9 cellular contexts compared by ENCODE assay signal in genomic region chr15:78930577-78931388, GRCh38. TPM values are rescaled to one million over a fixed set of nuclear protein-coding genes. Genes with fewer than 3 reads are reported as not detected.
A peak's percentile ranks its signal among the peaks of the same experiment; 100 is the strongest.
DNase-seq lines count a peak whose midpoint lies in the region; ATAC-seq and TF ChIP-seq lines count a peak whose summit lies in the region.
"Had no signal": no experiment of that assay in that cellular context is flagged by ENCODE, and none has a peak within 500 bp of the region (broad histone marks: within the 10 kb centered on the region; RNA-seq: fewer than 3 reads in every experiment).

No MANE protein-coding gene starts in this region.

- H3K9me3 ChIP-seq in PC-3 (ENCODE audit: low read length) (no peaks in the 10 kb centered on the region), esophagus squamous epithelium (no peaks in the 10 kb centered on the region)

- H3K79me2 ChIP-seq in PC-3 (ENCODE audit: low read length) = no peaks in the 10 kb centered on the region

- H3K9me3 Mint-ChIP-seq in endothelial cell (ENCODE audit: unreplicated experiment) = no peaks in the 10 kb centered on the region

- H3K4me2 ChIP-seq in PC-3 (ENCODE audit: low read length) = peak overlapping the region; percentile 68

- H3K9ac ChIP-seq in PC-3 (ENCODE audit: low read length) = peak overlapping the region; percentile 76

- CTCF ChIA-PET in PC-3 (lab: Charles Lee) = interaction anchor here (0.5 to 0.8 kb wide), 3 partner anchors 16 to 24 kb away, joined by 3 to 8 read pairs (median 3); no protein-coding TSS in a partner anchor

- peaks cover 19% of the 10 kb centered on the region for H3K27me3 Mint-ChIP-seq in endothelial cell (ENCODE audit: unreplicated experiment)

- POLR2A ChIA-PET in PC-3 (lab: Charles Lee; ENCODE audit: unreplicated experiment) = no interaction called here

- no peak for TF ChIP-seq CTCF in PC-3 (conservative IDR thresholded peaks at IDR 0.05; ENCODE audit: low read depth, low read length)
- no peak for TF ChIP-seq CTCF in esophagus squamous epithelium (IDR thresholded peaks at IDR 0.05)
- no peak for TF ChIP-seq CTCF in endothelial cell (IDR thresholded peaks at IDR 0.05; ENCODE audit: unreplicated experiment)

- intact Hi-C loops in PC-3 (cut with micrococcal nuclease) = loop anchor here (1.0 to 2.0 kb wide), 2 partner anchors 14 to 49 kb away; partner anchors contain the start of gene CTSH
- intact Hi-C loops in esophagus squamous epithelium (cut with DNase I) = no loop called here
- intact Hi-C loops in sciatic nerve (cut with DNase I) = no loop called here

- peak; percentile 94 for ATAC-seq in PC-3
- peak; percentile 41 for ATAC-seq in sciatic nerve

- H3K4me3 ChIP-seq in PC-3 (ENCODE audit: low read length) (no peak overlapping the region), esophagus squamous epithelium (no peak overlapping the region)

- H3K36me3 Mint-ChIP-seq in endothelial cell (ENCODE audit: low read depth, unreplicated experiment) = peaks cover 3% of the 10 kb centered on the region

- no peak overlapping the region for H3K4me3 Mint-ChIP-seq in endothelial cell (ENCODE audit: unreplicated experiment)

- peak overlapping the region; percentile 98 for H3K27ac ChIP-seq in PC-3 (ENCODE audit: low read length)
- peak overlapping the region; percentile 73 to 84 (median 77) for H3K27ac ChIP-seq in esophagus squamous epithelium

- peaks cover 14% of the 10 kb centered on the region for H3K4me1 Mint-ChIP-seq in endothelial cell (ENCODE audit: unreplicated experiment)

- TF ChIP-seq POLR2A in esophagus squamous epithelium (IDR thresholded peaks at IDR 0.05) = no peak

- no peaks in the 10 kb centered on the region for H3F3A ChIP-seq in PC-3 (ENCODE audit: low read length, unreplicated experiment)

- no peak overlapping the region for H3K27ac Mint-ChIP-seq in endothelial cell (ENCODE audit: unreplicated experiment)

- H3K27me3 ChIP-seq in PC-3 (ENCODE audit: low read length) (no peaks in the 10 kb centered on the region), esophagus squamous epithelium (no peaks in the 10 kb centered on the region)

- H4K20me1 ChIP-seq in PC-3 (ENCODE audit: low read length) = no peaks in the 10 kb centered on the region

- H3K4me1 ChIP-seq in PC-3 (ENCODE audit: insufficient read depth, low read length) (peaks cover 23% of the 10 kb centered on the region), esophagus squamous epithelium (peaks cover 4 to 77% (median 25%) of the 10 kb centered on the region in 3 donors)

- H2AFZ ChIP-seq in PC-3 (ENCODE audit: low read length) = peak overlapping the region; percentile 52; the same call in 1 of the 2 replicates

- peak; percentile 88 for DNase-seq in GM03348 (ENCODE audit: low spot score)
- DNase-seq in PC-3 = peak; percentile 98
- DNase-seq in esophagus squamous epithelium (lab: John Stamatoyannopoulos, UW) = no peak
- DNase-seq in sciatic nerve (ENCODE audit: low spot score) = no peak
- DNase-seq in stimulated activated CD8-positive, alpha-beta memory T cell treated with anti-CD3 and anti-CD28 coated beads, Interleukin-4, amount 100 ng/mL, for 48 hours = no peak
- DNase-seq in KG1 (lab: John Stamatoyannopoulos, UW) = no peak
- DNase-seq in NOMO-1 treated with dmso at 0.1 percent for 144 hours (lab: John Stamatoyannopoulos, UW; ENCODE audit: unreplicated experiment) = no peak
- DNase-seq in endothelial cell (ENCODE audit: low spot score) = no peak
- DNase-seq: activated CD4-positive, CD25-positive, alpha-beta regulatory T cell treated with anti-CD3 and anti-CD28 coated beads, Interleukin-2, amount 50 U/mL, for 72 hours had no signal

- BruUV-seq in PC-3 (replicated peaks; lab: Mats Ljungman, UMichigan) = no TSS peak

- H3K36me3 ChIP-seq in PC-3 (ENCODE audit: low read depth, low read length) = no peaks in the 10 kb centered on the region; the same call in none of the 2 replicates
- H3K36me3 ChIP-seq in esophagus squamous epithelium = peaks cover 0 to 58% (median 0%) of the 10 kb centered on the region in 3 donors

- H3K9me2 ChIP-seq in PC-3 (replicated peaks; ENCODE audit: low read length) = no peaks in the 10 kb centered on the region

- 65 to 69% methylated on average over 6 to 7 of the region's 11 CpGs for WGBS in esophagus squamous epithelium, 2 donors

RNA-seq across cellular contexts. Expression of gene CTSH, which starts 14.1 kb away (rescaled TPM):
- 136 and 146 TPM in 2 replicates for total RNA-seq in PC-3 (2014; rRNA removed)
- 100 to 1,000 TPM in 2 of 4 donors, 10 to 100 TPM in 2; 19.7 to 115 (median 69.6) TPM for total RNA-seq in esophagus squamous epithelium
- total RNA-seq in sciatic nerve = 81.6 TPM
- 10.0 TPM for total RNA-seq in endothelial cell (ENCODE audit: unreplicated experiment)

RNA-seq across cellular contexts. Expression of gene MORF4L1, which starts 58.1 kb away (rescaled TPM):
- total RNA-seq in PC-3 (2014; rRNA removed) (210 and 216 TPM in 2 replicates), esophagus squamous epithelium (100 to 1,000 TPM in 3 of 4 donors, 10 to 100 TPM in 1; 83.6 to 293 (median 156) TPM), sciatic nerve (342 TPM), endothelial cell (ENCODE audit: unreplicated experiment) (347 TPM)

Comparison
In these comparisons a context has a peak if more than half of its experiments do, and no peak if none do; other contexts are left out.
1. DNase-seq: peak in GM03348 (single experiment) and PC-3 (single experiment); none in esophagus squamous epithelium (single experiment), sciatic nerve (single experiment), stimulated activated CD8-positive, alpha-beta memory T cell treated with anti-CD3 and anti-CD28 coated beads, Interleukin-4, amount 100 ng/mL, for 48 hours (single experiment), KG1 (single experiment), NOMO-1 treated with dmso at 0.1 percent for 144 hours (single experiment) and endothelial cell (single experiment).